ENCODE assay signal across 21 cellular contexts in genomic region chr9:32706004-32706749, GRCh38.
A peak's percentile ranks its signal among the peaks of the same experiment; 100 is the strongest.
DNase-seq lines count a peak whose midpoint lies in the region; ATAC-seq and TF ChIP-seq lines count a peak whose summit lies in the region.
"Had no signal": no experiment of that assay in that cellular context is flagged by ENCODE, and none has a peak within 500 bp of the region (broad histone marks: within the 10 kb centered on the region; RNA-seq: fewer than 3 reads in every experiment).

No MANE protein-coding gene starts in this region.

- peaks cover 9% of the 10 kb centered on the region for H3K4me1 ChIP-seq in Karpas-422 (ENCODE audit: low read length)
- no peaks in the 10 kb centered on the region for H3K4me1 ChIP-seq in esophagus squamous epithelium
- H3K4me1 ChIP-seq in A673 (ENCODE audit: insufficient read depth, low read length, poor library complexity, severe bottlenecking), result no peaks in the 10 kb centered on the region
- H3K4me1 ChIP-seq: gastrocnemius medialis, psoas muscle, vagina had no signal

- BruUV-seq in A673 (replicated peaks; lab: Mats Ljungman, UMichigan), result no TSS peak

- POLR2A ChIA-PET in A673 (lab: Charles Lee; ENCODE audit: low non-redundant PET), result no interaction called here

- no peaks in the 10 kb centered on the region for H4K20me1 ChIP-seq in Karpas-422 (ENCODE audit: insufficient read depth, low read depth, low read length)

- no peak for TF ChIP-seq CTCF in esophagus squamous epithelium (IDR thresholded peaks at IDR 0.05)
- TF ChIP-seq CTCF in A673 (conservative IDR thresholded peaks at IDR 0.05; ENCODE audit: low read depth, low read length), result no peak

- H3K27me3 ChIP-seq in Karpas-422 (ENCODE audit: low read length), result no peaks in the 10 kb centered on the region
- H3K27me3 ChIP-seq in esophagus squamous epithelium, result no peaks in the 10 kb centered on the region
- peaks cover 15% of the 10 kb centered on the region for H3K27me3 ChIP-seq in A673 (replicated peaks; ENCODE audit: insufficient read depth, low read depth, low read length, poor library complexity)
- H3K27me3 ChIP-seq: gastrocnemius medialis, vagina had no signal

- no peaks in the 10 kb centered on the region for H3K79me2 ChIP-seq in Karpas-422 (ENCODE audit: low read length)

- intact Hi-C loops in esophagus squamous epithelium (cut with DNase I) (no loop called here), A673 (cut with micrococcal nuclease; ENCODE audit: unreplicated experiment) (loop anchor here (10.0 kb wide), 1 partner anchor 331 kb away; no protein-coding TSS in a partner anchor)

- H3K9me3 ChIP-seq in Karpas-422 (ENCODE audit: low read length) (no peaks in the 10 kb centered on the region), esophagus squamous epithelium (no peaks in the 10 kb centered on the region), A673 (ENCODE audit: low read depth, low read length, poor library complexity, severe bottlenecking) (no peaks in the 10 kb centered on the region)
- H3K9me3 ChIP-seq: gastrocnemius medialis, psoas muscle, vagina had no signal

- H3K27ac ChIP-seq in Karpas-422 (ENCODE audit: low read length), result no peak overlapping the region
- H3K27ac ChIP-seq in esophagus squamous epithelium, result no peak overlapping the region
- H3K27ac ChIP-seq in A673 (ENCODE audit: low read depth, low read length, poor library complexity, severe bottlenecking), result no peak overlapping the region
- H3K27ac ChIP-seq: C4-2B, gastrocnemius medialis, psoas muscle, vagina had no signal

- H3K9me2 ChIP-seq in Karpas-422 (replicated peaks; ENCODE audit: insufficient read depth, low read length), result no peaks in the 10 kb centered on the region

- H3K36me3 ChIP-seq in Karpas-422 (ENCODE audit: insufficient read depth, low read length), result no peaks in the 10 kb centered on the region
- no peaks in the 10 kb centered on the region for H3K36me3 ChIP-seq in esophagus squamous epithelium
- H3K36me3 ChIP-seq in A673 (ENCODE audit: insufficient read depth, low read length, poor library complexity, severe bottlenecking), result no peaks in the 10 kb centered on the region
- H3K36me3 ChIP-seq: gastrocnemius medialis, vagina had no signal

- TF ChIP-seq POLR2A in erythroblast (IDR thresholded peaks at IDR 0.05; ENCODE audit: low read length) (no peak), esophagus squamous epithelium (IDR thresholded peaks at IDR 0.05) (no peak)

- DNase-seq in Daoy (ENCODE audit: low read depth) (peak; percentile 89), Karpas-422 (peak; percentile 33), T1000 (lab: John Stamatoyannopoulos, UW) (peak; percentile 35), erythroblast (lab: John Stamatoyannopoulos, UW) (peak; percentile 30 to 53), esophagus squamous epithelium (lab: John Stamatoyannopoulos, UW) (no peak), A673 (ENCODE audit: low spot score) (no peak), HK-2 (ENCODE audit: unreplicated experiment) (no peak)
- DNase-seq: activated CD4-positive, alpha-beta T cell treated with anti-CD3 and anti-CD28 coated beads for 36 hours; activated naive CD8-positive, alpha-beta T cell treated with anti-CD3 and anti-CD28 coated beads for 36 hours; cortex of kidney; gastrocnemius medialis; GDM1; left colon; NCI-H524; psoas muscle; small intestine; stimulated activated CD8-positive, alpha-beta memory T cell treated with anti-CD3 and anti-CD28 coated beads, Interleukin-4, amount 100 ng/mL, for 48 hours; substantia nigra had no signal

- WGBS in esophagus squamous epithelium, 2 donors, result 55% methylated on average over 3 to 4 of the region's 4 CpGs

- no peak overlapping the region for H3K4me2 ChIP-seq in Karpas-422 (ENCODE audit: low read depth, low read length, poor library complexity, severe bottlenecking)

- ATAC-seq in HG03457 (IDR thresholded peaks at IDR 0.05; ENCODE audit: unreplicated experiment), result no peak
- ATAC-seq: activated CD4-positive, alpha-beta T cell treated with anti-CD3 and anti-CD28 coated beads for 36 hours; gastrocnemius medialis; left colon; psoas muscle had no signal

- H2AFZ ChIP-seq in Karpas-422 (ENCODE audit: low read length), result no peak overlapping the region

- H3K9ac ChIP-seq in Karpas-422 (ENCODE audit: low read length), result no peak overlapping the region

- H3K4me3 ChIP-seq in Karpas-422 (ENCODE audit: low read length) (no peak overlapping the region), esophagus squamous epithelium (no peak overlapping the region), A673 (ENCODE audit: low read depth, low read length, poor library complexity, severe bottlenecking) (no peak overlapping the region)
- H3K4me3 ChIP-seq: gastrocnemius medialis, psoas muscle, vagina had no signal

- CTCF ChIA-PET in A673 (lab: Charles Lee), result no interaction called here

Comparison
In these comparisons a context has a peak if more than half of its experiments do, and no peak if none do; other contexts are left out.
1. DNase-seq: peak in Daoy (single experiment), Karpas-422 (single experiment), T1000 (single experiment) and erythroblast (2 of 2); none in esophagus squamous epithelium (single experiment), A673 (single experiment) and HK-2 (single experiment).